8 cellular contexts compared by ENCODE assay signal in genomic region chr6:144335914-144336313, GRCh38. TPM values are rescaled to one million over a fixed set of nuclear protein-coding genes. Genes with fewer than 3 reads are reported as not detected.
DNase-seq lines count a peak whose midpoint lies in the region; ATAC-seq and TF ChIP-seq lines count a peak whose summit lies in the region.

No MANE protein-coding gene starts in this region.

- no peaks in the 10 kb centered on the region for H3K27me3 ChIP-seq in thymus (ENCODE audit: control insufficient read depth, insufficient read depth)
- no peaks in the 10 kb centered on the region for H3K27me3 ChIP-seq in neural progenitor cell

- H3K27ac ChIP-seq in thymus (ENCODE audit: low read depth) (peak overlapping the region; percentile 31), neural progenitor cell (no peak overlapping the region)

- peak; percentile 51 for DNase-seq in activated naive CD4-positive, alpha-beta T cell treated with anti-CD3 and anti-CD28 coated beads for 36 hours
- DNase-seq in activated naive CD4-positive, alpha-beta T cell treated with anti-CD3 and anti-CD28 coated beads, Interleukin-2, amount 50 U/mL, for 16 hours: no peak
- peak; percentile 53 for DNase-seq in activated CD8-positive, alpha-beta T cell treated with anti-CD3 and anti-CD28 coated beads, Interleukin-2, amount 10 ng/mL, durations not matched to agents 7 days and 5 days
- no peak for DNase-seq in neural progenitor cell (ENCODE audit: low spot score)
- no peak for DNase-seq in OCI-M2 (lab: John Stamatoyannopoulos, UW; ENCODE audit: unreplicated experiment)

- intact Hi-C loops in activated naive CD4-positive, alpha-beta T cell treated with anti-CD3 and anti-CD28 coated beads for 36 hours (cut with micrococcal nuclease): loop anchor here (2.0 to 10.0 kb wide), 4 partner anchors 147 to 881 kb away; partner anchors contain the start of genes ADAT2, PEX3 and STX11

- POLR2A ChIA-PET in activated CD8-positive, alpha-beta T cell treated with anti-CD3 and anti-CD28 coated beads, Interleukin-2, amount 10 ng/mL, durations not matched to agents 7 days and 5 days (lab: Charles Lee): interaction anchor here (2.9 kb wide), 1 partner anchor 8 kb away, joined by 12 read pairs; no protein-coding TSS in a partner anchor

- ATAC-seq in HG03139 (IDR thresholded peaks at IDR 0.05; ENCODE audit: unreplicated experiment): peak; percentile 53
- ATAC-seq in activated CD8-positive, alpha-beta T cell treated with anti-CD3 and anti-CD28 coated beads, Interleukin-2, amount 10 ng/mL, durations not matched to agents 7 days and 5 days: peak; percentile 49
- no peak for ATAC-seq in HG02970 (IDR thresholded peaks at IDR 0.05; ENCODE audit: low FRiP score, unreplicated experiment)

- no peaks in the 10 kb centered on the region for H3F3A ChIP-seq in neural progenitor cell (ENCODE audit: low read depth)

- H3K9me3 Mint-ChIP-seq in activated naive CD4-positive, alpha-beta T cell treated with anti-CD3 and anti-CD28 coated beads for 36 hours: no peaks in the 10 kb centered on the region
- no peaks in the 10 kb centered on the region for H3K9me3 Mint-ChIP-seq in activated CD8-positive, alpha-beta T cell treated with anti-CD3 and anti-CD28 coated beads, Interleukin-2, amount 10 ng/mL, durations not matched to agents 7 days and 5 days (ENCODE audit: insufficient read depth)
- no peaks in the 10 kb centered on the region for H3K9me3 Mint-ChIP-seq in neural progenitor cell

- peaks cover 26% of the 10 kb centered on the region for H3K4me1 ChIP-seq in thymus (ENCODE audit: control insufficient read depth, insufficient read depth, low read length)
- H3K4me1 ChIP-seq in neural progenitor cell: peaks cover 5% of the 10 kb centered on the region

- H3K4me1 Mint-ChIP-seq in activated naive CD4-positive, alpha-beta T cell treated with anti-CD3 and anti-CD28 coated beads for 36 hours (ENCODE audit: low read depth): peaks cover 51% of the 10 kb centered on the region
- peaks cover 56% of the 10 kb centered on the region for H3K4me1 Mint-ChIP-seq in activated CD8-positive, alpha-beta T cell treated with anti-CD3 and anti-CD28 coated beads, Interleukin-2, amount 10 ng/mL, durations not matched to agents 7 days and 5 days (ENCODE audit: low read depth)
- peaks cover 14% of the 10 kb centered on the region for H3K4me1 Mint-ChIP-seq in neural progenitor cell

- H3K9me3 ChIP-seq in thymus (ENCODE audit: control insufficient read depth) (no peaks in the 10 kb centered on the region), neural progenitor cell (ENCODE audit: low read depth) (no peaks in the 10 kb centered on the region)

- H3K9ac ChIP-seq in neural progenitor cell: no peak overlapping the region

- 95% methylated on average over 5 of the region's 5 CpGs for WGBS in thymus

- H3K36me3 ChIP-seq in thymus (ENCODE audit: control insufficient read depth, insufficient read depth) (no peaks in the 10 kb centered on the region), neural progenitor cell (no peaks in the 10 kb centered on the region)

- H3K27ac Mint-ChIP-seq in activated naive CD4-positive, alpha-beta T cell treated with anti-CD3 and anti-CD28 coated beads for 36 hours: peak overlapping the region; percentile 7
- peak overlapping the region; percentile 89 for H3K27ac Mint-ChIP-seq in activated CD8-positive, alpha-beta T cell treated with anti-CD3 and anti-CD28 coated beads, Interleukin-2, amount 10 ng/mL, durations not matched to agents 7 days and 5 days
- H3K27ac Mint-ChIP-seq in neural progenitor cell: no peak overlapping the region

- H3K4me3 Mint-ChIP-seq in activated naive CD4-positive, alpha-beta T cell treated with anti-CD3 and anti-CD28 coated beads for 36 hours: peak overlapping the region; percentile 49
- H3K4me3 Mint-ChIP-seq in activated CD8-positive, alpha-beta T cell treated with anti-CD3 and anti-CD28 coated beads, Interleukin-2, amount 10 ng/mL, durations not matched to agents 7 days and 5 days: peak overlapping the region; percentile 80
- H3K4me3 Mint-ChIP-seq in neural progenitor cell: no peak overlapping the region

- no peak for TF ChIP-seq CTCF in neural progenitor cell (IDR thresholded peaks at IDR 0.05)

- no peaks in the 10 kb centered on the region for H3K27me3 Mint-ChIP-seq in activated naive CD4-positive, alpha-beta T cell treated with anti-CD3 and anti-CD28 coated beads for 36 hours (ENCODE audit: low read depth)
- H3K27me3 Mint-ChIP-seq in activated CD8-positive, alpha-beta T cell treated with anti-CD3 and anti-CD28 coated beads, Interleukin-2, amount 10 ng/mL, durations not matched to agents 7 days and 5 days (ENCODE audit: low read depth): no peaks in the 10 kb centered on the region
- H3K27me3 Mint-ChIP-seq in neural progenitor cell (ENCODE audit: insufficient read depth, low read depth): no peaks in the 10 kb centered on the region

- H2AFZ ChIP-seq in neural progenitor cell (replicated peaks): no peak overlapping the region

- no peak overlapping the region for H3K4me3 ChIP-seq in thymus (ENCODE audit: low read length)
- H3K4me3 ChIP-seq in neural progenitor cell: no peak overlapping the region

- no peaks in the 10 kb centered on the region for H3K36me3 Mint-ChIP-seq in activated naive CD4-positive, alpha-beta T cell treated with anti-CD3 and anti-CD28 coated beads for 36 hours (ENCODE audit: low read depth)
- H3K36me3 Mint-ChIP-seq in activated CD8-positive, alpha-beta T cell treated with anti-CD3 and anti-CD28 coated beads, Interleukin-2, amount 10 ng/mL, durations not matched to agents 7 days and 5 days (ENCODE audit: low read depth): peaks cover 2% of the 10 kb centered on the region
- peaks cover 9% of the 10 kb centered on the region for H3K36me3 Mint-ChIP-seq in neural progenitor cell

- peaks cover 7% of the 10 kb centered on the region for H3K79me2 ChIP-seq in neural progenitor cell (ENCODE audit: low read depth)

- CTCF ChIA-PET in activated naive CD4-positive, alpha-beta T cell treated with anti-CD3 and anti-CD28 coated beads for 36 hours (lab: Charles Lee): interaction anchor here (1.6 kb wide), 1 partner anchor 14 kb away, joined by 4 read pairs; no protein-coding TSS in a partner anchor
- CTCF ChIA-PET in activated CD8-positive, alpha-beta T cell treated with anti-CD3 and anti-CD28 coated beads, Interleukin-2, amount 10 ng/mL, durations not matched to agents 7 days and 5 days (lab: Charles Lee): interaction anchor here (2.3 kb wide), 1 partner anchor 146 kb away, joined by 8 read pairs; no protein-coding TSS in a partner anchor

- H3K4me2 ChIP-seq in neural progenitor cell: no peak overlapping the region

- no peaks in the 10 kb centered on the region for H4K20me1 ChIP-seq in neural progenitor cell (ENCODE audit: low read depth)

RNA-seq across cellular contexts. Expression of gene UTRN, which starts 50.8 kb away (rescaled TPM):
- total RNA-seq in activated naive CD4-positive, alpha-beta T cell treated with anti-CD3 and anti-CD28 coated beads for 36 hours: 10 to 100 TPM; 35.3 to 39.9 TPM
- 100 to 1,000 TPM; 136 to 141 TPM for total RNA-seq in activated CD8-positive, alpha-beta T cell treated with anti-CD3 and anti-CD28 coated beads, Interleukin-2, amount 10 ng/mL, durations not matched to agents 7 days and 5 days
- 16.8 TPM for polyA plus RNA-seq in thymus
- total RNA-seq in neural progenitor cell (ENCODE audit: low replicate concordance): 44.3 and 60.9 TPM in 2 replicates

Comparison
In these comparisons a context has a peak if more than half of its experiments do, and no peak if none do; other contexts are left out.
1. DNase-seq: peak in activated naive CD4-positive, alpha-beta T cell treated with anti-CD3 and anti-CD28 coated beads for 36 hours (single experiment) and activated CD8-positive, alpha-beta T cell treated with anti-CD3 and anti-CD28 coated beads, Interleukin-2, amount 10 ng/mL, durations not matched to agents 7 days and 5 days (single experiment); none in activated naive CD4-positive, alpha-beta T cell treated with anti-CD3 and anti-CD28 coated beads, Interleukin-2, amount 50 U/mL, for 16 hours (single experiment), neural progenitor cell (single experiment) and OCI-M2 (single experiment).